ENCODE assay signal across 37 cellular contexts in the genomic region with DNA sequence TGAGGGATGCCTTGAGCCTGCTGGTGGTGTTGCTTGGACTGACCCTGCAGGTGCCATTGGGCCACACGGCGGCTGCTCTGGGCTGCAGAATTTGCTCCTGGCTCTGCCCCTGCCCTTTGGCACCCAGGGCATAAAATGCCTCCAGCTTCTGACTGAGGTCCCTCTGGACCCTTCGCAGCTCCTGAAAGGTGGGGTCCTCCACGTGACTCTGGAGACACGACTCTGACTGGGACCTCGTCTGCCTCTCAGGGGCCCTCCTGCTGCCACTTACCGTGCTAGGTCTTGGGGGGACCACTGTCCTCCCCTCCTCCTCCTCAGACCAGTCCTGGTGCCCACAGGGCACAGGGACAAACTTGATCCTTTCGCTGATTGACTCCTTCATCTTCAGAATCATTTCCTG. TPM values are rescaled to one million over a fixed set of nuclear protein-coding genes. Genes with fewer than 3 reads are reported as not detected.
"Had no signal": no experiment of that assay in that cellular context is flagged by ENCODE, and none has a peak within 500 bp of the region (broad histone marks: within the 10 kb centered on the region; RNA-seq: fewer than 3 reads in every experiment).

No MANE protein-coding gene starts in this region.

- H3K27me3 ChIP-seq: ascending aorta, breast epithelium, cardiac muscle cell, colonic mucosa, esophagus squamous epithelium, gastroesophageal sphincter had no signal

- H3K4me3 ChIP-seq: ascending aorta, breast epithelium, cardiac muscle cell, colonic mucosa, esophagus squamous epithelium, gastroesophageal sphincter had no signal

- H3K27ac Mint-ChIP-seq: activated B cell treated with CpG ODN at 0.5 μM for 24 hours; activated CD8-positive, alpha-beta T cell treated with anti-CD3 and anti-CD28 coated beads for 36 hours; activated naive CD4-positive, alpha-beta T cell treated with anti-CD3 and anti-CD28 coated beads, Interleukin-2, amount 10 ng/mL, durations not matched to agents 7 days and 5 days; activated naive CD8-positive, alpha-beta T cell treated with anti-CD3 and anti-CD28 coated beads, Interleukin-2, amount 10 ng/mL, durations not matched to agents 7 days and 5 days; activated T-cell treated with anti-CD3 and anti-CD28 coated beads, Interleukin-2, amount 50 U/mL, for 24 hours; activated T-cell treated with anti-CD3 and anti-CD28 coated beads, Interleukin-2, amount 50 U/mL, for 72 hours; T-helper 17 cell; T-helper 2 cell treated with Interferon-gamma antibody and Interleukin-4, amounts not matched to agents 5 μg/mL and 100 μg/mL, for 36 hours had no signal

- H3K36me3 Mint-ChIP-seq: activated naive CD4-positive, alpha-beta T cell treated with anti-CD3 and anti-CD28 coated beads, Interleukin-2, amount 10 ng/mL, durations not matched to agents 7 days and 5 days; activated naive CD4-positive, alpha-beta T cell treated with anti-CD3 and anti-CD28 coated beads, Interleukin-2, amount 50 U/mL, for 72 hours; activated naive CD8-positive, alpha-beta T cell treated with anti-CD3 and anti-CD28 coated beads, Interleukin-2, amount 10 ng/mL, durations not matched to agents 7 days and 5 days; brain had no signal

- H3K36me3 ChIP-seq: ascending aorta, breast epithelium, cardiac muscle cell, colonic mucosa, esophagus squamous epithelium, gastroesophageal sphincter, WERI-Rb-1 had no signal

- H3K4me1 ChIP-seq: ascending aorta, breast epithelium, colonic mucosa had no signal

- H3K27me3 Mint-ChIP-seq: activated CD8-positive, alpha-beta T cell treated with anti-CD3 and anti-CD28 coated beads for 36 hours; activated T-cell treated with anti-CD3 and anti-CD28 coated beads, Interleukin-2, amount 50 U/mL, for 24 hours had no signal

- H3K4me3 Mint-ChIP-seq: activated B cell treated with CpG ODN at 0.5 μM for 24 hours; activated CD8-positive, alpha-beta T cell treated with anti-CD3 and anti-CD28 coated beads for 36 hours; activated naive CD4-positive, alpha-beta T cell treated with anti-CD3 and anti-CD28 coated beads, Interleukin-2, amount 10 ng/mL, durations not matched to agents 7 days and 5 days; activated naive CD8-positive, alpha-beta T cell treated with anti-CD3 and anti-CD28 coated beads, Interleukin-2, amount 10 ng/mL, durations not matched to agents 7 days and 5 days; activated T-cell treated with anti-CD3 and anti-CD28 coated beads, Interleukin-2, amount 50 U/mL, for 24 hours; activated T-cell treated with anti-CD3 and anti-CD28 coated beads, Interleukin-2, amount 50 U/mL, for 72 hours; T-helper 17 cell; T-helper 2 cell treated with Interferon-gamma antibody and Interleukin-4, amounts not matched to agents 5 μg/mL and 100 μg/mL, for 36 hours had no signal

- ATAC-seq: activated CD4-positive, CD25-positive, alpha-beta regulatory T cell treated with anti-CD3 and anti-CD28 coated beads, Interleukin-2, amount 50 U/mL, for 24 hours; activated CD8-positive, alpha-beta T cell treated with anti-CD3 and anti-CD28 coated beads for 36 hours; activated naive CD4-positive, alpha-beta T cell treated with anti-CD3 and anti-CD28 coated beads, Interleukin-2, amount 50 U/mL, for 72 hours; activated T-cell treated with anti-CD3 and anti-CD28 coated beads, Interleukin-2, amount 50 U/mL, for 72 hours; gastroesophageal sphincter; T-helper 17 cell had no signal

- H3K4me1 Mint-ChIP-seq: activated naive CD4-positive, alpha-beta T cell treated with anti-CD3 and anti-CD28 coated beads, Interleukin-2, amount 10 ng/mL, durations not matched to agents 7 days and 5 days; activated naive CD8-positive, alpha-beta T cell treated with anti-CD3 and anti-CD28 coated beads, Interleukin-2, amount 10 ng/mL, durations not matched to agents 7 days and 5 days had no signal

- H3K9me3 Mint-ChIP-seq: activated B cell treated with CpG ODN at 0.5 μM for 24 hours; activated CD8-positive, alpha-beta T cell treated with anti-CD3 and anti-CD28 coated beads for 36 hours; activated naive CD4-positive, alpha-beta T cell treated with anti-CD3 and anti-CD28 coated beads, Interleukin-2, amount 10 ng/mL, durations not matched to agents 7 days and 5 days; activated naive CD4-positive, alpha-beta T cell treated with anti-CD3 and anti-CD28 coated beads, Interleukin-2, amount 50 U/mL, for 72 hours; activated naive CD8-positive, alpha-beta T cell treated with anti-CD3 and anti-CD28 coated beads, Interleukin-2, amount 10 ng/mL, durations not matched to agents 7 days and 5 days; activated T-cell treated with anti-CD3 and anti-CD28 coated beads, Interleukin-2, amount 50 U/mL, for 24 hours; activated T-cell treated with anti-CD3 and anti-CD28 coated beads, Interleukin-2, amount 50 U/mL, for 72 hours; brain; T-helper 2 cell treated with Interferon-gamma antibody and Interleukin-4, amounts not matched to agents 5 μg/mL and 100 μg/mL, for 36 hours had no signal

- H3K9me3 ChIP-seq: ascending aorta, breast epithelium, colonic mucosa, esophagus squamous epithelium, gastroesophageal sphincter had no signal

- DNase-seq: activated B cell treated with CpG ODN at 0.5 μM for 24 hours; activated CD4-positive, alpha-beta T cell treated with anti-CD3 and anti-CD28 coated beads for 48 hours; activated CD4-positive, alpha-beta T cell treated with anti-CD3 and anti-CD28 coated beads, Interleukin-2, amount 50 U/mL, for 1 hour; activated CD4-positive, alpha-beta T cell treated with anti-CD3 and anti-CD28 coated beads, Interleukin-2, amount 50 U/mL, for 48 hours; activated CD8-positive, alpha-beta T cell treated with anti-CD3 and anti-CD28 coated beads for 36 hours; activated gamma-delta T cell; activated naive CD4-positive, alpha-beta T cell; activated naive CD4-positive, alpha-beta T cell treated with anti-CD3 and anti-CD28 coated beads, Interleukin-2, amount 10 ng/mL, durations not matched to agents 7 days and 5 days; activated naive CD8-positive, alpha-beta T cell treated with anti-CD3 and anti-CD28 coated beads, Interleukin-2, amount 10 ng/mL, durations not matched to agents 7 days and 5 days; activated T-cell treated with anti-CD3 and anti-CD28 coated beads for 4 hours; activated T-cell treated with anti-CD3 and anti-CD28 coated beads, Interleukin-2, amount 50 U/mL, for 24 hours; activated T-cell treated with anti-CD3 and anti-CD28 coated beads, Interleukin-2, amount 50 U/mL, for 72 hours; central memory CD4-positive, alpha-beta T cell; cerebellar nuclear complex; colonic mucosa; effector CD8-positive, alpha-beta T cell; esophagus squamous epithelium; foreskin melanocyte; T-helper 1 cell; T-helper 17 cell; T1000; WERI-Rb-1 had no signal

- H3K27ac ChIP-seq: ascending aorta, breast epithelium, cardiac muscle cell, colonic mucosa, epithelial cell of prostate, esophagus squamous epithelium, gastroesophageal sphincter had no signal

RNA-seq across cellular contexts. Expression of gene PCARE, which starts 2.1 kb away (rescaled TPM):
- total RNA-seq: activated B cell treated with CpG ODN at 0.5 μM for 24 hours; activated CD8-positive, alpha-beta memory T cell treated with anti-CD3 and anti-CD28 coated beads for 36 hours; activated CD8-positive, alpha-beta T cell treated with anti-CD3 and anti-CD28 coated beads for 36 hours; activated naive CD4-positive, alpha-beta T cell treated with anti-CD3 and anti-CD28 coated beads, Interleukin-2, amount 50 U/mL, for 72 hours; activated naive CD8-positive, alpha-beta T cell treated with anti-CD3 and anti-CD28 coated beads, Interleukin-2, amount 10 ng/mL, durations not matched to agents 7 days and 5 days; activated T-cell treated with anti-CD3 and anti-CD28 coated beads, Interleukin-2, amount 50 U/mL, for 72 hours; ascending aorta; breast epithelium; colonic mucosa; dermis microvascular lymphatic vessel endothelial cell; endothelial cell of umbilical vein; fibroblast of lung; fibroblast of villous mesenchyme; glomerular endothelial cell; T-helper 17 cell had no signal
- polyA plus RNA-seq: endothelial cell of umbilical vein, fibroblast of lung had no signal
